In the genomic region with DNA sequence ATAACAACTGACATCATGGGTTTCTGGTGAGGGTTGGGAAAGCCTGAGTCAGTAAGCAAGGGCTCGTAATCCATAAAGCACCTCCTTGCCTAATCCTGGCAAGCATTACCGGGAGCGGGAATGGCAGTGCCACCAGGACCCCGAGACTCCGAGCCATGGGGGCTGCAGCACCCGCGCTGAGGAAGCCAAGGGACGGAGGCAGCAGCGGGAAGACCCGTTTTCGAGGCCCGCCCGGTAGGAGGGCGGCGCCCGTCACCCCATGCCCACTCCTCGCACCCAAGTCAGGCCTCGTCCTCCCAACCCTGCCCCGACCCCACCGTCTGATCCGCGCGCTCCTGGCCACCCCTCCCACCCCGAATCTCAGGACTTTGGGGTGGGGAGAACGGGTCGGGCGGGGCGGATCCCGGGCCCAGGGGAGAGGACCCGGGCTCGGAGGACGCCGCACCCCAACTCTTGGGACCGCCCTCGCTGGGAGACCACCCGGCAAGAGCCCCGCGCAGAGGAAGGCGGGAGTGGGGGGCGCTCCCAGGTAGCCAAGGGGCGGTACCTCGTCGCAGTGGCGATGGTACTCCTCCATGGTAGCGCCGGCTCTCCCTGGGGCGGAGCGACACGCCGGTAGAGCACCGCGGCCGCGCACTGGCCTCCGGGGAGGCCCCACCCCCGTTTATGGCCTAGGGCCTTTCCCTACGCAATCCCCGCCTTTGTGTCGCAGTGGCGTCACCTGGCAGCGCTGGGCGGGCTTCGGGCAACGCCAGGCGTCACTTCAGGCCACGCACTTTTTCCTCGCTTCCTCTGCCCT, we compare ENCODE assay signal across 8 cellular contexts. TPM values are rescaled to one million over a fixed set of nuclear protein-coding genes. Genes with fewer than 3 reads are reported as not detected.
DNase-seq lines count a peak whose midpoint lies in the region; ATAC-seq and TF ChIP-seq lines count a peak whose summit lies in the region.

A gene with protein sequence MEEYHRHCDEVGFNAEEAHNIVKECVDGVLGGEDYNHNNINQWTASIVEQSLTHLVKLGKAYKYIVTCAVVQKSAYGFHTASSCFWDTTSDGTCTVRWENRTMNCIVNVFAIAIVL (minus strand): TSS at position 638 of the 799 bp plus-strand sequence. CDS start 61 bp downstream, at position 577.

- H3K4me3 ChIP-seq in AG09309 (ENCODE audit: control insufficient read depth, low read depth, low read length) (peak within 1 kb of the TSS; percentile 74), duodenal mucosa (ENCODE audit: low read depth in 1 of 2, low read length in 2 of 2) (peak within 1 kb of the TSS; percentile 71 to 75), liver (ENCODE audit: low read depth in 1 of 3, low read length in 3 of 3) (peak within 1 kb of the TSS; percentile 59 to 80 (median 67))

- H3K27me3 ChIP-seq in duodenal mucosa (ENCODE audit: control insufficient read depth in 1 of 2, insufficient read depth in 2 of 2, low read length in 2 of 2) (no peaks in the 10 kb centered on the region), liver (ENCODE audit: control insufficient read depth in 4 of 4, insufficient read depth in 4 of 4, low read length in 3 of 4) (no peaks in the 10 kb centered on the region)

- no peaks in the 10 kb centered on the region for H3K9me3 Mint-ChIP-seq in activated CD4-positive, alpha-beta memory T cell treated with anti-CD3 and anti-CD28 coated beads for 36 hours

- POLR2A ChIA-PET in activated CD4-positive, alpha-beta memory T cell treated with anti-CD3 and anti-CD28 coated beads for 36 hours (lab: Charles Lee), result interaction anchor here (1.2 kb wide), 1 partner anchor 101 kb away, joined by 3 read pairs; no protein-coding TSS in a partner anchor

- intact Hi-C loops in activated CD4-positive, alpha-beta memory T cell treated with anti-CD3 and anti-CD28 coated beads for 36 hours (cut with micrococcal nuclease), result loop anchor here (1.0 to 10.0 kb wide), 3 partner anchors 25 to 128 kb away; no protein-coding TSS in a partner anchor

- H3K4me3 Mint-ChIP-seq in activated CD4-positive, alpha-beta memory T cell treated with anti-CD3 and anti-CD28 coated beads for 36 hours, result peak within 1 kb of the TSS; percentile 70

- CTCF ChIA-PET in activated CD4-positive, alpha-beta memory T cell treated with anti-CD3 and anti-CD28 coated beads for 36 hours (lab: Charles Lee), result interaction anchor here (1.0 to 1.4 kb wide), 2 partner anchors 102 kb away, joined by 3 to 9 read pairs; no protein-coding TSS in a partner anchor

- TF ChIP-seq RAD21 in liver (IDR thresholded peaks at IDR 0.05), result peak in 1 of 2 donors; percentile 58

- H3K9me3 ChIP-seq in duodenal mucosa (ENCODE audit: control insufficient read depth in 1 of 2, low read length in 2 of 2), result no peaks in the 10 kb centered on the region
- no peaks in the 10 kb centered on the region for H3K9me3 ChIP-seq in liver (ENCODE audit: control insufficient read depth in 4 of 4, low read length in 3 of 4)

- peak within 1 kb of the TSS; percentile 70 to 78 for H3K9ac ChIP-seq in duodenal mucosa (ENCODE audit: low read depth in 1 of 2, low read length in 2 of 2)
- H3K9ac ChIP-seq in liver (ENCODE audit: low read depth in 1 of 2, low read length in 2 of 2), result peak within 1 kb of the TSS; percentile 11 to 47

- no peaks in the 10 kb centered on the region for H3K4me1 ChIP-seq in duodenal mucosa (ENCODE audit: control insufficient read depth in 1 of 2, insufficient read depth in 2 of 2, low read length in 2 of 2)
- peaks cover 0 to 2% (median 0%) of the 10 kb centered on the region in 4 donors for H3K4me1 ChIP-seq in liver (ENCODE audit: control insufficient read depth in 4 of 4, insufficient read depth in 4 of 4, low read length in 3 of 4)

- WGBS in liver, result 2% methylated on average over 67 of the region's 67 CpGs

- peaks cover 22% of the 10 kb centered on the region for H3K4me1 Mint-ChIP-seq in activated CD4-positive, alpha-beta memory T cell treated with anti-CD3 and anti-CD28 coated beads for 36 hours (ENCODE audit: low read depth)

- ATAC-seq in GM19025 (IDR thresholded peaks at IDR 0.05; ENCODE audit: low read depth, unreplicated experiment) (peak; percentile 100), HG03280 (IDR thresholded peaks at IDR 0.05; ENCODE audit: unreplicated experiment) (peak; percentile 99)

- TF ChIP-seq CTCF in AG09309 (IDR thresholded peaks at IDR 0.05; ENCODE audit: control insufficient read depth, insufficient read depth, low read depth, low read length, missing control alignments) (no peak), liver (IDR thresholded peaks at IDR 0.05; ENCODE audit: low read depth, low read length, missing input control) (no peak)

- peak within 1 kb of the TSS; percentile 87 for H3K27ac Mint-ChIP-seq in activated CD4-positive, alpha-beta memory T cell treated with anti-CD3 and anti-CD28 coated beads for 36 hours

- DNase-seq in AG09309 (ENCODE audit: low read depth), result no peak
- peak; percentile 78 to 92 for DNase-seq in NCI-H524 (lab: John Stamatoyannopoulos, UW)
- DNase-seq in activated CD4-positive, alpha-beta memory T cell treated with anti-CD3 and anti-CD28 coated beads for 36 hours, result peak; percentile 87
- DNase-seq in stimulated activated CD4-positive, alpha-beta T cell treated with anti-CD3 and anti-CD28 coated beads, Interleukin-4, amount 100 ng/mL, for 4 hours, result peak; percentile 66 to 75

- no peaks in the 10 kb centered on the region for H3K27me3 Mint-ChIP-seq in activated CD4-positive, alpha-beta memory T cell treated with anti-CD3 and anti-CD28 coated beads for 36 hours

- H3K27ac ChIP-seq in duodenal mucosa (ENCODE audit: low read depth, low read length) (peak within 1 kb of the TSS; percentile 32), liver (ENCODE audit: low read depth in 1 of 2, low read length in 2 of 2) (peak within 1 kb of the TSS; percentile 84 to 92)

- peaks cover 2% of the 10 kb centered on the region for H3K36me3 Mint-ChIP-seq in activated CD4-positive, alpha-beta memory T cell treated with anti-CD3 and anti-CD28 coated beads for 36 hours

- H3K36me3 ChIP-seq in duodenal mucosa (ENCODE audit: control insufficient read depth in 1 of 2, insufficient read depth in 2 of 2, low read length in 2 of 2) (no peaks in the 10 kb centered on the region), liver (ENCODE audit: control insufficient read depth in 4 of 4, insufficient read depth in 3 of 4, low read depth in 1 of 4, low read length in 3 of 4) (no peaks in the 10 kb centered on the region)

TF ChIP-seq in liver, 16 proteins besides CTCF, POLR2A, EP300 and RAD21:
- no peak for TF ChIP-seq FOXA1 (IDR thresholded peaks at IDR 0.05)
- peak in 1 of 2 donors; percentile 36 for TF ChIP-seq EGR1 (IDR thresholded peaks at IDR 0.05; ENCODE audit: low read depth in 2 of 2)
- TF ChIP-seq SP1 (IDR thresholded peaks at IDR 0.05), result peak; percentile 19
- TF ChIP-seq, protein P1, sequence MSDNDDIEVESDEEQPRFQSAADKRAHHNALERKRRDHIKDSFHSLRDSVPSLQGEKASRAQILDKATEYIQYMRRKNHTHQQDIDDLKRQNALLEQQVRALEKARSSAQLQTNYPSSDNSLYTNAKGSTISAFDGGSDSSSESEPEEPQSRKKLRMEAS (IDR thresholded peaks at IDR 0.05), result peak; percentile 14
- peak; percentile 45 to 49 for TF ChIP-seq RXRA (IDR thresholded peaks at IDR 0.05)
- TF ChIP-seq NR2F2 (IDR thresholded peaks at IDR 0.05), result no peak
- TF ChIP-seq YY1 (IDR thresholded peaks at IDR 0.05), result peak; percentile 62
TF ChIP-seq in liver: peak in this region for 5.

RNA-seq across cellular contexts. Expression of the gene that starts here (rescaled TPM):
- 10 to 100 TPM; 27.2 to 27.7 TPM for total RNA-seq in activated CD4-positive, alpha-beta memory T cell treated with anti-CD3 and anti-CD28 coated beads for 36 hours
- total RNA-seq in liver, result 10 to 100 TPM in 1 of 2 donors, 1 to 10 TPM in 1; 9.5 to 13.4 TPM
- polyA plus RNA-seq in liver, result 10 to 100 TPM; 13.4 to 20.7 TPM
